Comparison of ENCODE assay signal across 21 cellular contexts in the genomic region with DNA sequence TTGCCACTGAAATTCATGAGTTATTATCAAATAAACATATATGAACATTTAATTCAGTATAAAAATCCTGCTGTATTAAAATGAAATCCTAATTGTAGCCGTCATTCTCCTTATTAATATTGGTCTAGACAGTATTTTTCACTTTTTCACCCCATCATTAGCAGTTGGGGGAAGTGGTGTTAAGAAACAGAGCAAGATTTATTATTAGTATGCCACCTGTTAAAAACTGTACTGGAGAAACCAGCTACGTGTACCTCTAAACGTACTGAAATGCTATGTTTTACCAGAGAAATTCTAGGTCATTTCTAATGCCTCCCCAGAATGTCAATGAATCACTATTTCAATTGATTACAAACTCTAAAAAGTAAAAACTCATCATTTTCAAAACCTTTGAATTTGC.
"Had no signal": no experiment of that assay in that cellular context is flagged by ENCODE, and none has a peak within 500 bp of the region (broad histone marks: within the 10 kb centered on the region; RNA-seq: fewer than 3 reads in every experiment).

No MANE protein-coding gene starts in this region.

- H3K36me3 ChIP-seq: MG63 had no signal

- H3K9ac ChIP-seq: SK-N-SH had no signal

- ATAC-seq: Panc1, PC-3 had no signal

- H3K9me2 ChIP-seq: SK-N-SH had no signal

- H3K9me3 ChIP-seq: MG63, SK-N-SH had no signal

- H3K4me3 ChIP-seq: MG63 had no signal

- H3K27ac ChIP-seq: RWPE1 had no signal

- H3K27me3 ChIP-seq: MG63 had no signal

- H3K4me2 ChIP-seq: SK-N-SH had no signal

- DNase-seq: KBM-7; MG63; NCI-H1092 treated with DMSO at 0.1 percent for 48 hours; NCI-H1436; NCI-H187; NCI-H2029; NCI-H2081 treated with DMSO at 0.1 percent for 48 hours; NCI-H2171; NCI-H226; NCI-H446; NCI-H510A; NCI-H524 treated with DMSO at 0.1 percent for 48 hours; NCI-H69; NCI-H774; NK-92 treated with Interleukin-12 subunit alpha and Interleukin-12 subunit beta, amount 100 ng/mL, for 24 hours; PC-3; SHP77; SK-N-SH; T-helper 1 cell had no signal
